8 cellular contexts compared by ENCODE assay signal in the genomic region with DNA sequence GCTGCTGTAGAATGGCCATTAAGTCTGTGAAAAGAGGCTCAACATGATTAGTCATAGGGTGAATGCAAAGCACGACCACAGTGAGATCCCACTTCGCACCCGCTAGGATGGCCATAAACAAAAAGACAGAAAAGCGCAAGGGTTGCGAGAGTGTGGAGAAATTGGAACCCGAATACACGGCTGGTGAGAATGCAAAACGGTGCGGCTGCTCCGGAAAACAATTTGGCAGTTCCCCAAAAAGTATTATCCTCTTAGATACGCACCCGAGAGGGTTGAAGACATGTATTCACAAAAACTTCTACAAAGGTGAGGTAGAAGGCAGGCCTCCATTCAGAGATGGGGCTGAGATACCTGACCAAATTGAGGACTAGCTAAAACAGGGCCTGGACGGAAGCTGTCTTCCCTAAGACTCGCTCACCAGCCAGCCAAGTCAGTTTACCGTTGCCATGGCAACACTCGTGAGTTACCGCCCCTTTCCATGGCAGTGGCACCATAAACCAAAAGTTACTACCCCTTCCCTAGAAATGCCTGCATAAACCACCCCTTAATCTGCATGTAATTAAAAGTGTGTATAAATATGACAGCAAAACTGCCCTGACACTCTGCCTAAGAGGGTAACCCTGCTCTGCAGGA. TPM values are rescaled to one million over a fixed set of nuclear protein-coding genes. Genes with fewer than 3 reads are reported as not detected.
DNase-seq lines count a peak whose midpoint lies in the region; ATAC-seq, FAIRE-seq and TF ChIP-seq lines count a peak whose summit lies in the region.

No MANE protein-coding gene starts in this region.

- no peak for DNase-seq in activated T-cell treated with anti-CD3 and anti-CD28 coated beads, Interleukin-2, amount 50 U/mL, for 72 hours
- DNase-seq in activated T-cell treated with anti-CD3 and anti-CD28 coated beads for 4 hours: no peak
- peak; percentile 52 for DNase-seq in WTC11 (ENCODE audit: low spot score)
- no peak for DNase-seq in kidney
- DNase-seq in testis: peak; percentile 60
- DNase-seq in SW480 (ENCODE audit: low spot score): no peak
- no peak for DNase-seq in NCI-H526 treated with DMSO at 0.1 percent for 48 hours (lab: John Stamatoyannopoulos, UW)

- 49 to 73% methylated on average over 17 of the region's 17 CpGs for WGBS in testis, 2 donors

- peak overlapping the region; percentile 98 for H3K27ac Mint-ChIP-seq in activated T-cell treated with anti-CD3 and anti-CD28 coated beads, Interleukin-2, amount 50 U/mL, for 72 hours
- H3K27ac Mint-ChIP-seq in WTC11: peak overlapping the region; percentile 91

- no peak for FAIRE-seq in kidney (lab: Jason Lieb, UNC)

- intact Hi-C loops in kidney (cut with DNase I) (no loop called here), testis (cut with DNase I; ENCODE audit: low total_unique reads) (no loop called here)

- no peaks in the 10 kb centered on the region for H3K27me3 ChIP-seq in testis

- TF ChIP-seq CTCF in WTC11 (IDR thresholded peaks at IDR 0.05) (peak; percentile 29; the same call in 1 of the 2 replicates), kidney (IDR thresholded peaks at IDR 0.05; ENCODE audit: borderline replicate concordance, extremely low read depth, insufficient read depth) (no peak), testis (IDR thresholded peaks at IDR 0.05) (no peak)

- H3K4me1 ChIP-seq in kidney (ENCODE audit: control insufficient read depth in 1 of 2, insufficient read depth in 1 of 2, low read depth in 1 of 2, low read length in 2 of 2): peaks cover 6 to 10% of the 10 kb centered on the region in 2 donors
- peaks cover 8% of the 10 kb centered on the region for H3K4me1 ChIP-seq in testis

- POLR2A ChIA-PET in WTC11 (lab: Charles Lee): interaction anchor here (0.6 kb wide), 1 partner anchor 180 kb away, joined by 3 read pairs; no protein-coding TSS in a partner anchor

- no peaks in the 10 kb centered on the region for H3K27me3 Mint-ChIP-seq in activated T-cell treated with anti-CD3 and anti-CD28 coated beads, Interleukin-2, amount 50 U/mL, for 72 hours (ENCODE audit: low read depth)
- no peaks in the 10 kb centered on the region for H3K27me3 Mint-ChIP-seq in WTC11 (ENCODE audit: low read depth)

- H3K9me3 Mint-ChIP-seq in activated T-cell treated with anti-CD3 and anti-CD28 coated beads, Interleukin-2, amount 50 U/mL, for 72 hours: peaks cover 0 to 4% of the 10 kb centered on the region in 2 donors
- peaks cover 4% of the 10 kb centered on the region for H3K9me3 Mint-ChIP-seq in WTC11

- H3K9ac ChIP-seq in kidney (ENCODE audit: low read length in 2 of 2): no peak overlapping the region

- H3K4me3 ChIP-seq in kidney (ENCODE audit: low read length in 2 of 2) (peak overlapping the region; percentile 88 to 94), testis (peak overlapping the region; percentile 79 to 97)

- TF ChIP-seq POLR2A in testis (IDR thresholded peaks at IDR 0.05): no peak

- peaks cover 42% of the 10 kb centered on the region for H3K4me1 Mint-ChIP-seq in activated T-cell treated with anti-CD3 and anti-CD28 coated beads, Interleukin-2, amount 50 U/mL, for 72 hours (ENCODE audit: low read depth)
- H3K4me1 Mint-ChIP-seq in WTC11: peaks cover 10% of the 10 kb centered on the region

- peaks cover 14 to 26% of the 10 kb centered on the region in 2 donors for H3K36me3 Mint-ChIP-seq in activated T-cell treated with anti-CD3 and anti-CD28 coated beads, Interleukin-2, amount 50 U/mL, for 72 hours (ENCODE audit: insufficient read depth in 2 of 2)
- H3K36me3 Mint-ChIP-seq in WTC11: peaks cover 35% of the 10 kb centered on the region

- H3K9me3 ChIP-seq in kidney (ENCODE audit: control insufficient read depth in 1 of 2, low read length in 2 of 2) (no peaks in the 10 kb centered on the region), testis (no peaks in the 10 kb centered on the region)

- ATAC-seq in activated T-cell treated with anti-CD3 and anti-CD28 coated beads, Interleukin-2, amount 50 U/mL, for 72 hours (replicated peaks in 1 of 2): no peak
- ATAC-seq in WTC11 (no peak), HG03432 (IDR thresholded peaks at IDR 0.05; ENCODE audit: unreplicated experiment) (no peak)

- CTCF ChIA-PET in WTC11 (lab: Charles Lee): interaction anchor here (0.6 to 1.4 kb wide), 8 partner anchors 16 to 375 kb away, joined by 3 to 6 read pairs (median 4); no protein-coding TSS in a partner anchor

- peak overlapping the region; percentile 98 for H3K4me3 Mint-ChIP-seq in activated T-cell treated with anti-CD3 and anti-CD28 coated beads, Interleukin-2, amount 50 U/mL, for 72 hours
- H3K4me3 Mint-ChIP-seq in WTC11: peak overlapping the region; percentile 99

- peaks cover 11 to 28% of the 10 kb centered on the region in 2 donors for H3K36me3 ChIP-seq in kidney (ENCODE audit: control insufficient read depth in 1 of 2, insufficient read depth in 2 of 2, low read length in 2 of 2)
- H3K36me3 ChIP-seq in testis (ENCODE audit: low read depth, missing control alignments): no peaks in the 10 kb centered on the region

- H3K27ac ChIP-seq in kidney (ENCODE audit: low read depth in 2 of 2, low read length in 2 of 2) (no peak overlapping the region), testis (no peak overlapping the region)

TF ChIP-seq in WTC11, 78 proteins besides CTCF, POLR2A, EP300 and RAD21 (continues in another document):
- TF ChIP-seq ETV6 (CRISPR knock-in tag; IDR thresholded peaks at IDR 0.05) (no peak), CREB1 (CRISPR knock-in tag; IDR thresholded peaks at IDR 0.05) (no peak)
- TF ChIP-seq, protein P1, sequence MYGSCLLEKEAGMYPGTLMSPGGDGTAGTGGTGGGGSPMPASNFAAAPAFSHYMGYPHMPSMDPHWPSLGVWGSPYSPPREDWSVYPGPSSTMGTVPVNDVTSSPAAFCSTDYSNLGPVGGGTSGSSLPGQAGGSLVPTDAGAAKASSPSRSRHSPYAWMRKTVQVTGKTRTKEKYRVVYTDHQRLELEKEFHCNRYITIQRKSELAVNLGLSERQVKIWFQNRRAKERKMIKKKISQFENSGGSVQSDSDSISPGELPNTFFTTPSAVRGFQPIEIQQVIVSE (CRISPR knock-in tag; IDR thresholded peaks at IDR 0.05; ENCODE audit: borderline replicate concordance): no peak
- TF ChIP-seq, protein P2, sequence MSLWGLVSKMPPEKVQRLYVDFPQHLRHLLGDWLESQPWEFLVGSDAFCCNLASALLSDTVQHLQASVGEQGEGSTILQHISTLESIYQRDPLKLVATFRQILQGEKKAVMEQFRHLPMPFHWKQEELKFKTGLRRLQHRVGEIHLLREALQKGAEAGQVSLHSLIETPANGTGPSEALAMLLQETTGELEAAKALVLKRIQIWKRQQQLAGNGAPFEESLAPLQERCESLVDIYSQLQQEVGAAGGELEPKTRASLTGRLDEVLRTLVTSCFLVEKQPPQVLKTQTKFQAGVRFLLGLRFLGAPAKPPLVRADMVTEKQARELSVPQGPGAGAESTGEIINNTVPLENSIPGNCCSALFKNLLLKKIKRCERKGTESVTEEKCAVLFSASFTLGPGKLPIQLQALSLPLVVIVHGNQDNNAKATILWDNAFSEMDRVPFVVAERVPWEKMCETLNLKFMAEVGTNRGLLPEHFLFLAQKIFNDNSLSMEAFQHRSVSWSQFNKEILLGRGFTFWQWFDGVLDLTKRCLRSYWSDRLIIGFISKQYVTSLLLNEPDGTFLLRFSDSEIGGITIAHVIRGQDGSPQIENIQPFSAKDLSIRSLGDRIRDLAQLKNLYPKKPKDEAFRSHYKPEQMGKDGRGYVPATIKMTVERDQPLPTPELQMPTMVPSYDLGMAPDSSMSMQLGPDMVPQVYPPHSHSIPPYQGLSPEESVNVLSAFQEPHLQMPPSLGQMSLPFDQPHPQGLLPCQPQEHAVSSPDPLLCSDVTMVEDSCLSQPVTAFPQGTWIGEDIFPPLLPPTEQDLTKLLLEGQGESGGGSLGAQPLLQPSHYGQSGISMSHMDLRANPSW (CRISPR knock-in tag; conservative IDR thresholded peaks at IDR 0.05; ENCODE audit: low read depth): no peak
- TF ChIP-seq, protein P3, sequence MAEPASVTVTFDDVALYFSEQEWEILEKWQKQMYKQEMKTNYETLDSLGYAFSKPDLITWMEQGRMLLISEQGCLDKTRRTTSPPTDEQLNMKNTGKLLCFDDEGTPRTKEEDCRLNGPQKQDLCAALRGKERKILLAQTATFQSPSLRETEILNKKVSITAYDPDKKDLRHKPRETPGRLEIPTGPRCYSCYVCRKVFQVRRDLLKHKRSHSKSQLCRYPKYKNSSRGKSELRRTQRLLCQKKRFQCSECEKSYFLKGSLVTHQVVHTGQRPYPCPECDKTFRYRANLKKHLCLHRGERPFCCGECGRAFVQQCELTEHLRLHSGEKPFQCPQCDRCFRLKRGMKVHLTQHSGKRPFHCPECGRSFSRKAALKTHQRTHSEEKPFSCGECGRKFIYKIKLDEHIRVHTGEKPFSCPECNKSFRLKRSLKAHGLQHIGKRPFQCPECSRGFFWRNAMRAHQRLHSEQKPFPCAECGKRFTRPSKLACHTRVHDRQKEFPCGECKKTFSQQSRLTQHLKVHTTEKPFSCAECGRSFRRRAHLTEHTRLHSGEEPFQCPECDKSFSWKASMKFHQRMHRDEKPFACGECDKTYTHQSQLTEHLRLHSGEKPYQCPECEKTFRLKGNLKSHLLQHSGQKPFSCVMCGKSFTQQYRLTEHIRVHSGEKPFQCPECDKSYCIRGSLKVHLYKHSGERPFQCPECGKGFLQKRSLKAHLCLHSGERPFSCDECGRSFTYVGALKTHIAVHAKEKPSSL (CRISPR knock-in tag; conservative IDR thresholded peaks at IDR 0.05): no peak

RNA-seq across cellular contexts. Expression of a gene that starts 0.7 kb away (rescaled TPM):
- 100 to 1,000 TPM; 120 to 126 TPM for total RNA-seq in activated T-cell treated with anti-CD3 and anti-CD28 coated beads, Interleukin-2, amount 50 U/mL, for 72 hours
- total RNA-seq in WTC11 (2021) (160 to 187 TPM (median 164 TPM) in 3 replicates), kidney (105 TPM), testis (100 to 1,000 TPM; 156 to 188 TPM)
- polyA plus RNA-seq in kidney (ENCODE audit: insufficient read depth, low read depth, low replicate concordance) (250 TPM), testis (ENCODE audit: insufficient read depth, low read depth, low replicate concordance) (310 TPM)

RNA-seq across cellular contexts. Expression of a gene that starts 34.3 kb away (rescaled TPM):
- total RNA-seq in activated T-cell treated with anti-CD3 and anti-CD28 coated beads, Interleukin-2, amount 50 U/mL, for 72 hours: not detected
- total RNA-seq in WTC11 (2021) (0.61 to 1.6 TPM (median 1.3 TPM) in 3 replicates), kidney (not detected), testis (under 1 TPM; 0.31 to 0.74 TPM)
- polyA plus RNA-seq in kidney (ENCODE audit: insufficient read depth, low read depth, low replicate concordance) (not detected), testis (ENCODE audit: insufficient read depth, low read depth, low replicate concordance) (1.5 TPM)

Comparison
In these comparisons a context has a peak if more than half of its experiments do, and no peak if none do; other contexts are left out.
1. DNase-seq: peak in WTC11 (single experiment) and testis (single experiment); none in activated T-cell treated with anti-CD3 and anti-CD28 coated beads, Interleukin-2, amount 50 U/mL, for 72 hours (0 of 2), activated T-cell treated with anti-CD3 and anti-CD28 coated beads for 4 hours (single experiment), kidney (single experiment), SW480 (single experiment) and NCI-H526 treated with DMSO at 0.1 percent for 48 hours (single experiment).